1 cellular context compared by ENCODE assay signal in the genomic region with DNA sequence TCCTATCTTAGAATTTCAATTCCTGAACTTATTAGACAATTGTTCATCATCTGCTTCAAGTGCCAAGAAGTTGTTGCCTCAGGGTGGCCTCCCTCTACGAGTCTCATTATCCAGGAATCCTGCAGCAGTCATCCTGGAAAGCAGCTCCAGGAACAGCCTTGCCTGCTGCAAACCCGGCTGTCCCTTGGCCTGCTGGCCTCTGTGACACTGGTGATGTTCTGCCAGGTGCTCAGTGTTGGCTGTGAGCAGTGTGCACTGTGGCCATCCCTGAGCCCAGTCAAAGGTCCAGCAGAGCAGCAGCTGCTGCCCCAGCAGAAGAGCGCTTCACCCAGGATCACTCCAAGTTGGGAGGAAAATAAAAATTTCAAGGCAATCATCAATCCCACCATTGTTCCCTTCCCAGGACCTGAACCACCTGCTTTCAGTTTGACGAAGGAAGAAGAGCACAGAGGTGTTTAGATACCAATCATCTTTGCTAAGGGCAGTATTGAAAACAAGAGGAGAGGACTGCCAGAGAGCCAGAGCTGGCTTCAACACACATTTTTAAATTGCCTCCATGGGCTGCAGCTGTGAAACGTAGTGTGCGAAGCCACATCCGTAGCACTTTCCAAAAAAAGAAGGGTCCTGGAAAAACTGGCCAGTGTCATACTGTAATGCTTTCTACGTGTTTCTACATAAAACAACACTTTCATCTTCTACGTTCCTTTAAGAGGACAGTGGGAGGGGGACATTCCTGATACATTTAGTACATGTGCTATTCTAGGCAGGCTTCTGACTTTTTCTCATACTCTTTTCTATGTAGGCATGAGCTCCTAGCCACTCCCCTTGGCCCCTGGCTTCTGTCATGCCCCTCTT.
TF ChIP-seq lines count a peak whose summit lies in the region.

No MANE protein-coding gene starts in this region.

TF ChIP-seq in HepG2, 621 proteins besides CTCF, POLR2A, EP300 and RAD21 (continued from another document and continues in another):
- 0 out of 2 replicates have a peak, but pooled peaks have one; percentile 70 for TF ChIP-seq NCOA5 (CRISPR knock-in tag; IDR thresholded peaks at IDR 0.05)
- TF ChIP-seq HDAC6 (IDR thresholded peaks at IDR 0.05; ENCODE audit: low read depth, low read length) = no peak
- no peak for TF ChIP-seq ZFYVE20 (CRISPR knock-in tag; IDR thresholded peaks at IDR 0.05; ENCODE audit: borderline replicate concordance, low read depth)
- 0 out of 2 replicates have a peak, but pooled peaks have one; percentile 10 for TF ChIP-seq ZSCAN25 (CRISPR knock-in tag; IDR thresholded peaks at IDR 0.05)
- TF ChIP-seq NPAS2 (CRISPR knock-in tag; IDR thresholded peaks at IDR 0.05; ENCODE audit: borderline replicate concordance) = no peak
- TF ChIP-seq, protein P1, sequence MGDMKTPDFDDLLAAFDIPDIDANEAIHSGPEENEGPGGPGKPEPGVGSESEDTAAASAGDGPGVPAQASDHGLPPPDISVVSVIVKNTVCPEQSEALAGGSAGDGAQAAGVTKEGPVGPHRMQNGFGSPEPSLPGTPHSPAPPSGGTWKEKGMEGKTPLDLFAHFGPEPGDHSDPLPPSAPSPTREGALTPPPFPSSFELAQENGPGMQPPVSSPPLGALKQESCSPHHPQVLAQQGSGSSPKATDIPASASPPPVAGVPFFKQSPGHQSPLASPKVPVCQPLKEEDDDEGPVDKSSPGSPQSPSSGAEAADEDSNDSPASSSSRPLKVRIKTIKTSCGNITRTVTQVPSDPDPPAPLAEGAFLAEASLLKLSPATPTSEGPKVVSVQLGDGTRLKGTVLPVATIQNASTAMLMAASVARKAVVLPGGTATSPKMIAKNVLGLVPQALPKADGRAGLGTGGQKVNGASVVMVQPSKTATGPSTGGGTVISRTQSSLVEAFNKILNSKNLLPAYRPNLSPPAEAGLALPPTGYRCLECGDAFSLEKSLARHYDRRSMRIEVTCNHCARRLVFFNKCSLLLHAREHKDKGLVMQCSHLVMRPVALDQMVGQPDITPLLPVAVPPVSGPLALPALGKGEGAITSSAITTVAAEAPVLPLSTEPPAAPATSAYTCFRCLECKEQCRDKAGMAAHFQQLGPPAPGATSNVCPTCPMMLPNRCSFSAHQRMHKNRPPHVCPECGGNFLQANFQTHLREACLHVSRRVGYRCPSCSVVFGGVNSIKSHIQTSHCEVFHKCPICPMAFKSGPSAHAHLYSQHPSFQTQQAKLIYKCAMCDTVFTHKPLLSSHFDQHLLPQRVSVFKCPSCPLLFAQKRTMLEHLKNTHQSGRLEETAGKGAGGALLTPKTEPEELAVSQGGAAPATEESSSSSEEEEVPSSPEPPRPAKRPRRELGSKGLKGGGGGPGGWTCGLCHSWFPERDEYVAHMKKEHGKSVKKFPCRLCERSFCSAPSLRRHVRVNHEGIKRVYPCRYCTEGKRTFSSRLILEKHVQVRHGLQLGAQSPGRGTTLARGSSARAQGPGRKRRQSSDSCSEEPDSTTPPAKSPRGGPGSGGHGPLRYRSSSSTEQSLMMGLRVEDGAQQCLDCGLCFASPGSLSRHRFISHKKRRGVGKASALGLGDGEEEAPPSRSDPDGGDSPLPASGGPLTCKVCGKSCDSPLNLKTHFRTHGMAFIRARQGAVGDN (CRISPR knock-in tag; IDR thresholded peaks at IDR 0.05) = peak; percentile 95
- peak; percentile 61; the same call in 1 of the 2 replicates for TF ChIP-seq ZNF274 (CRISPR knock-in tag; IDR thresholded peaks at IDR 0.05)
- no peak; the same call in 1 of the 2 replicates for TF ChIP-seq ZSCAN29 (CRISPR knock-in tag; conservative IDR thresholded peaks at IDR 0.05)
- TF ChIP-seq, protein P2, sequence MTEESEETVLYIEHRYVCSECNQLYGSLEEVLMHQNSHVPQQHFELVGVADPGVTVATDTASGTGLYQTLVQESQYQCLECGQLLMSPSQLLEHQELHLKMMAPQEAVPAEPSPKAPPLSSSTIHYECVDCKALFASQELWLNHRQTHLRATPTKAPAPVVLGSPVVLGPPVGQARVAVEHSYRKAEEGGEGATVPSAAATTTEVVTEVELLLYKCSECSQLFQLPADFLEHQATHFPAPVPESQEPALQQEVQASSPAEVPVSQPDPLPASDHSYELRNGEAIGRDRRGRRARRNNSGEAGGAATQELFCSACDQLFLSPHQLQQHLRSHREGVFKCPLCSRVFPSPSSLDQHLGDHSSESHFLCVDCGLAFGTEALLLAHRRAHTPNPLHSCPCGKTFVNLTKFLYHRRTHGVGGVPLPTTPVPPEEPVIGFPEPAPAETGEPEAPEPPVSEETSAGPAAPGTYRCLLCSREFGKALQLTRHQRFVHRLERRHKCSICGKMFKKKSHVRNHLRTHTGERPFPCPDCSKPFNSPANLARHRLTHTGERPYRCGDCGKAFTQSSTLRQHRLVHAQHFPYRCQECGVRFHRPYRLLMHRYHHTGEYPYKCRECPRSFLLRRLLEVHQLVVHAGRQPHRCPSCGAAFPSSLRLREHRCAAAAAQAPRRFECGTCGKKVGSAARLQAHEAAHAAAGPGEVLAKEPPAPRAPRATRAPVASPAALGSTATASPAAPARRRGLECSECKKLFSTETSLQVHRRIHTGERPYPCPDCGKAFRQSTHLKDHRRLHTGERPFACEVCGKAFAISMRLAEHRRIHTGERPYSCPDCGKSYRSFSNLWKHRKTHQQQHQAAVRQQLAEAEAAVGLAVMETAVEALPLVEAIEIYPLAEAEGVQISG (CRISPR knock-in tag; IDR thresholded peaks at IDR 0.05) = 0 out of 2 replicates have a peak, but pooled peaks have one; percentile 16
- TF ChIP-seq FOXK2 (IDR thresholded peaks at IDR 0.05) = no peak
- TF ChIP-seq, protein P3, sequence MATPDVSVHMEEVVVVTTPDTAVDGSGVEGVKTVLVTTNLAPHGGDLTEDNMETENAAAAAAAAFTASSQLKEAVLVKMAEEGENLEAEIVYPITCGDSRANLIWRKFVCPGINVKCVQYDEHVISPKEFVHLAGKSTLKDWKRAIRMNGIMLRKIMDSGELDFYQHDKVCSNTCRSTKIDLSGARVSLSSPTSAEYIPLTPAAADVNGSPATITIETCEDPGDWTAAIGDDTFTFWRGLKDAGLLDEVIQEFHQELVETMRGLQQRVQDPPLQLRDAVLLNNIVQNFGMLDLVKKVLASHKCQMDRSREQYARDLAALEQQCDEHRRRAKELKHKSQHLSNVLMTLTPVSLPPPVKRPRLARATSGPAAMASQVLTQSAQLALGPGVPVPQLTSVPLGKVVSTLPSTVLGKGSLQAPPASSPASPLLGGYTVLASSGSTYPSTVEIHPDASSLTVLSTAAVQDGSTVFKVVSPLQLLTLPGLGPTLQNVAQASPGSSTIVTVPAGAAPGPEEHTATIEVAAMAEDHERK (CRISPR knock-in tag; IDR thresholded peaks at IDR 0.05; ENCODE audit: low read depth) = no peak
- TF ChIP-seq ZBTB38 (CRISPR knock-in tag; IDR thresholded peaks at IDR 0.05) = peak; percentile 79
- TF ChIP-seq, protein P4, sequence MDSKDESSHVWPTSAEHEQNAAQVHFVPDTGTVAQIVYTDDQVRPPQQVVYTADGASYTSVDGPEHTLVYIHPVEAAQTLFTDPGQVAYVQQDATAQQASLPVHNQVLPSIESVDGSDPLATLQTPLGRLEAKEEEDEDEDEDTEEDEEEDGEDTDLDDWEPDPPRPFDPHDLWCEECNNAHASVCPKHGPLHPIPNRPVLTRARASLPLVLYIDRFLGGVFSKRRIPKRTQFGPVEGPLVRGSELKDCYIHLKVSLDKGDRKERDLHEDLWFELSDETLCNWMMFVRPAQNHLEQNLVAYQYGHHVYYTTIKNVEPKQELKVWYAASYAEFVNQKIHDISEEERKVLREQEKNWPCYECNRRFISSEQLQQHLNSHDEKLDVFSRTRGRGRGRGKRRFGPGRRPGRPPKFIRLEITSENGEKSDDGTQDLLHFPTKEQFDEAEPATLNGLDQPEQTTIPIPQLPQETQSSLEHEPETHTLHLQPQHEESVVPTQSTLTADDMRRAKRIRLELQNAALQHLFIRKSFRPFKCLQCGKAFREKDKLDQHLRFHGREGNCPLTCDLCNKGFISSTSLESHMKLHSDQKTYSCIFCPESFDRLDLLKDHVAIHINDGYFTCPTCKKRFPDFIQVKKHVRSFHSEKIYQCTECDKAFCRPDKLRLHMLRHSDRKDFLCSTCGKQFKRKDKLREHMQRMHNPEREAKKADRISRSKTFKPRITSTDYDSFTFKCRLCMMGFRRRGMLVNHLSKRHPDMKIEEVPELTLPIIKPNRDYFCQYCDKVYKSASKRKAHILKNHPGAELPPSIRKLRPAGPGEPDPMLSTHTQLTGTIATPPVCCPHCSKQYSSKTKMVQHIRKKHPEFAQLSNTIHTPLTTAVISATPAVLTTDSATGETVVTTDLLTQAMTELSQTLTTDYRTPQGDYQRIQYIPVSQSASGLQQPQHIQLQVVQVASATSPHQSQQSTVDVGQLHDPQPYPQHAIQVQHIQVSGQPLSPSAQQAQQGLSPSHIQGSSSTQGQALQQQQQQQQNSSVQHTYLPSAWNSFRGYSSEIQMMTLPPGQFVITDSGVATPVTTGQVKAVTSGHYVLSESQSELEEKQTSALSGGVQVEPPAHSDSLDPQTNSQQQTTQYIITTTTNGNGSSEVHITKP (CRISPR knock-in tag; IDR thresholded peaks at IDR 0.05; ENCODE audit: low read depth) = no peak; the same call in 1 of the 2 replicates
- peak; percentile 92 for TF ChIP-seq ZFP37 (CRISPR knock-in tag; IDR thresholded peaks at IDR 0.05; ENCODE audit: borderline replicate concordance)
- TF ChIP-seq NFKB2 (CRISPR knock-in tag; IDR thresholded peaks at IDR 0.05; ENCODE audit: borderline replicate concordance) = peak; percentile 47; the same call in 1 of the 2 replicates
- peak; percentile 96 for TF ChIP-seq BCL6 (CRISPR knock-in tag; IDR thresholded peaks at IDR 0.05)
- TF ChIP-seq, protein P5, sequence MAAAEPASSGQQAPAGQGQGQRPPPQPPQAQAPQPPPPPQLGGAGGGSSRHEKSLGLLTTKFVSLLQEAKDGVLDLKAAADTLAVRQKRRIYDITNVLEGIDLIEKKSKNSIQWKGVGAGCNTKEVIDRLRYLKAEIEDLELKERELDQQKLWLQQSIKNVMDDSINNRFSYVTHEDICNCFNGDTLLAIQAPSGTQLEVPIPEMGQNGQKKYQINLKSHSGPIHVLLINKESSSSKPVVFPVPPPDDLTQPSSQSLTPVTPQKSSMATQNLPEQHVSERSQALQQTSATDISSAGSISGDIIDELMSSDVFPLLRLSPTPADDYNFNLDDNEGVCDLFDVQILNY (CRISPR knock-in tag; conservative IDR thresholded peaks at IDR 0.05) = no peak
- TF ChIP-seq HOXA3 (CRISPR knock-in tag; IDR thresholded peaks at IDR 0.05) = peak; percentile 67
- TF ChIP-seq ZNF264 (CRISPR knock-in tag; IDR thresholded peaks at IDR 0.05) = 0 out of 2 replicates have a peak, but pooled peaks have one; percentile 57
- TF ChIP-seq ZNF224 (CRISPR knock-in tag; IDR thresholded peaks at IDR 0.05) = no peak
- 0 out of 2 replicates have a peak, but pooled peaks have one; percentile 2 for TF ChIP-seq NFKBIZ (CRISPR knock-in tag; IDR thresholded peaks at IDR 0.05)
- no peak for TF ChIP-seq NFYC (CRISPR knock-in tag; IDR thresholded peaks at IDR 0.05)
- 0 out of 2 replicates have a peak, but pooled peaks have one; percentile 35 for TF ChIP-seq HOXA5 (CRISPR knock-in tag; IDR thresholded peaks at IDR 0.05)
- TF ChIP-seq TEAD3 (CRISPR knock-in tag; optimal IDR thresholded peaks at IDR 0.05; ENCODE audit: borderline replicate concordance) = peak; percentile 44
- TF ChIP-seq FOXO1 (CRISPR knock-in tag; IDR thresholded peaks at IDR 0.05) = no peak
- TF ChIP-seq NR2F1 (CRISPR knock-in tag; IDR thresholded peaks at IDR 0.05) = peak in 1 of 2 experiments; percentile 43; a peak in 1 of 4 replicates
- TF ChIP-seq, protein P6, sequence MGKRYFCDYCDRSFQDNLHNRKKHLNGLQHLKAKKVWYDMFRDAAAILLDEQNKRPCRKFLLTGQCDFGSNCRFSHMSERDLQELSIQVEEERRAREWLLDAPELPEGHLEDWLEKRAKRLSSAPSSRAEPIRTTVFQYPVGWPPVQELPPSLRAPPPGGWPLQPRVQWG (CRISPR knock-in tag; IDR thresholded peaks at IDR 0.05; ENCODE audit: borderline replicate concordance, low read depth) = peak; percentile 81; the same call in 1 of the 2 replicates
- 0 out of 2 replicates have a peak, but pooled peaks have one; percentile 46 for TF ChIP-seq ZNF609 (CRISPR knock-in tag; IDR thresholded peaks at IDR 0.05; ENCODE audit: borderline replicate concordance)
- no peak for TF ChIP-seq FOXP1 (IDR thresholded peaks at IDR 0.05)
- no peak for TF ChIP-seq FOXP1 (CRISPR knock-in tag; IDR thresholded peaks at IDR 0.05)
- TF ChIP-seq ZNF567 (CRISPR knock-in tag; IDR thresholded peaks at IDR 0.05; ENCODE audit: borderline replicate concordance) = peak; percentile 71; the same call in 1 of the 2 replicates
- TF ChIP-seq ZNF780A (CRISPR knock-in tag; IDR thresholded peaks at IDR 0.05) = no peak
- TF ChIP-seq DNMT1 (CRISPR knock-in tag; IDR thresholded peaks at IDR 0.05) = no peak
- TF ChIP-seq ARID2 (CRISPR knock-in tag; IDR thresholded peaks at IDR 0.05; ENCODE audit: borderline replicate concordance) = 0 out of 2 replicates have a peak, but pooled peaks have one; percentile 36
- TF ChIP-seq, protein P7, sequence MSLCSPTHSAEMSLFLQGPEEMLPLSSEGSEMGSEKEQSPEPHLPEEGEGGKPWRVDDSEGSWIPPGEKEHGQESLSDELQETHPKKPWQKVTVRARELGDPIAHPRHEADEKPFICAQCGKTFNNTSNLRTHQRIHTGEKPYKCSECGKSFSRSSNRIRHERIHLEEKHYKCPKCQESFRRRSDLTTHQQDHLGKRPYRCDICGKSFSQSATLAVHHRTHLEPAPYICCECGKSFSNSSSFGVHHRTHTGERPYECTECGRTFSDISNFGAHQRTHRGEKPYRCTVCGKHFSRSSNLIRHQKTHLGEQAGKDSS (CRISPR knock-in tag; IDR thresholded peaks at IDR 0.05; ENCODE audit: borderline replicate concordance, low read depth) = peak; percentile 66; the same call in 1 of the 2 replicates
